ENCODE assay signal across 8 cellular contexts in genomic region chr1:223531742-223532341, GRCh38.
DNase-seq lines count a peak whose midpoint lies in the region; ATAC-seq and TF ChIP-seq lines count a peak whose summit lies in the region.

No MANE protein-coding gene starts in this region.

- ATAC-seq in GM18498 (IDR thresholded peaks at IDR 0.05; ENCODE audit: unreplicated experiment) (peak; percentile 66), HG03025 (IDR thresholded peaks at IDR 0.05; ENCODE audit: low FRiP score, unreplicated experiment) (no peak)

- in situ Hi-C loops in astrocyte of the cerebellum (cut with HindIII; ENCODE audit: low sequenced_read_pairs), result no loop called here

- peak; percentile 79 for TF ChIP-seq CTCF in astrocyte of the cerebellum (IDR thresholded peaks at IDR 0.05; ENCODE audit: low read depth, low read length, missing control alignments)

- DNase-seq in AG08395 (ENCODE audit: low spot score) (peak; percentile 56), LHCN-M2 (ENCODE audit: low read depth) (peak; percentile 35), SIG-M5 (lab: John Stamatoyannopoulos, UW) (peak; percentile 4), astrocyte of the cerebellum (ENCODE audit: low read depth) (no peak), iPS-NIHi7 (ENCODE audit: extremely low spot score) (peak; percentile 86)
- DNase-seq in stimulated activated CD4-positive, alpha-beta T cell treated with anti-CD3 and anti-CD28 coated beads, Interleukin-2, amount 100 ng/mL, for 4 hours (ENCODE audit: low read depth), result peak; percentile 28

- H3K4me3 ChIP-seq in astrocyte of the cerebellum (ENCODE audit: low read depth, low read length), result no peak overlapping the region
